ENCODE assay signal across 1 cellular context in the genomic region with DNA sequence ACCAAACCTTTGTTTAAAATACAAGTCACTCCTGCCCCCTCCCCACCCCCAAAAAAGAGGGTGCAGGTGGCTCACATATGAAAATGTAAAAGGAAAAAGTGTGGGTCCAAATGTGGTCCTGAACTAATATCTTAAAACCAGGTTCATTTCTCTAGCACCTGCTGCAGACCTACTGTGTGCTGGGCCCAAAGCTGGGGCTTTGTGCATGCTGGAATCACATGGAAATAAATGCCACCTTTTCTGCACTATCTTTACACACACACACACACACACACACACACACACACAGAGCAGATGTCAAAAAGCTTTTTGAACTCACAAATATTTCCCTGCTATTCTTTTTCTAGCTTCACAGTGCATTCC.
TF ChIP-seq lines count a peak whose summit lies in the region.

No MANE protein-coding gene starts in this region.

TF ChIP-seq in HepG2, 621 proteins besides CTCF, POLR2A, EP300 and RAD21 (continued from another document):
- TF ChIP-seq, protein P1, sequence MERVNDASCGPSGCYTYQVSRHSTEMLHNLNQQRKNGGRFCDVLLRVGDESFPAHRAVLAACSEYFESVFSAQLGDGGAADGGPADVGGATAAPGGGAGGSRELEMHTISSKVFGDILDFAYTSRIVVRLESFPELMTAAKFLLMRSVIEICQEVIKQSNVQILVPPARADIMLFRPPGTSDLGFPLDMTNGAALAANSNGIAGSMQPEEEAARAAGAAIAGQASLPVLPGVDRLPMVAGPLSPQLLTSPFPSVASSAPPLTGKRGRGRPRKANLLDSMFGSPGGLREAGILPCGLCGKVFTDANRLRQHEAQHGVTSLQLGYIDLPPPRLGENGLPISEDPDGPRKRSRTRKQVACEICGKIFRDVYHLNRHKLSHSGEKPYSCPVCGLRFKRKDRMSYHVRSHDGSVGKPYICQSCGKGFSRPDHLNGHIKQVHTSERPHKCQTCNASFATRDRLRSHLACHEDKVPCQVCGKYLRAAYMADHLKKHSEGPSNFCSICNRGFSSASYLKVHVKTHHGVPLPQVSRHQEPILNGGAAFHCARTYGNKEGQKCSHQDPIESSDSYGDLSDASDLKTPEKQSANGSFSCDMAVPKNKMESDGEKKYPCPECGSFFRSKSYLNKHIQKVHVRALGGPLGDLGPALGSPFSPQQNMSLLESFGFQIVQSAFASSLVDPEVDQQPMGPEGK (CRISPR knock-in tag; IDR thresholded peaks at IDR 0.05), result 0 out of 2 replicates have a peak, but pooled peaks have one; percentile 3
- no peak for TF ChIP-seq SP140L (CRISPR knock-in tag; IDR thresholded peaks at IDR 0.05; ENCODE audit: borderline replicate concordance)
- TF ChIP-seq ZNF264 (CRISPR knock-in tag; IDR thresholded peaks at IDR 0.05), result no peak
- no peak for TF ChIP-seq ZBTB7B (CRISPR knock-in tag; IDR thresholded peaks at IDR 0.05)
- peak; percentile 94 for TF ChIP-seq ZKSCAN1 (IDR thresholded peaks at IDR 0.05; ENCODE audit: low read length)
- TF ChIP-seq SP4 (CRISPR knock-in tag; IDR thresholded peaks at IDR 0.05), result no peak
- no peak for TF ChIP-seq NFE2 (CRISPR knock-in tag; IDR thresholded peaks at IDR 0.05)
- TF ChIP-seq ZBTB7A (CRISPR knock-in tag; IDR thresholded peaks at IDR 0.05), result 0 out of 2 replicates have a peak, but pooled peaks have one; percentile 0
- TF ChIP-seq SMYD3 (CRISPR knock-in tag; IDR thresholded peaks at IDR 0.05), result no peak
- no peak for TF ChIP-seq REL (CRISPR knock-in tag; conservative IDR thresholded peaks at IDR 0.05)
- TF ChIP-seq, protein P2, sequence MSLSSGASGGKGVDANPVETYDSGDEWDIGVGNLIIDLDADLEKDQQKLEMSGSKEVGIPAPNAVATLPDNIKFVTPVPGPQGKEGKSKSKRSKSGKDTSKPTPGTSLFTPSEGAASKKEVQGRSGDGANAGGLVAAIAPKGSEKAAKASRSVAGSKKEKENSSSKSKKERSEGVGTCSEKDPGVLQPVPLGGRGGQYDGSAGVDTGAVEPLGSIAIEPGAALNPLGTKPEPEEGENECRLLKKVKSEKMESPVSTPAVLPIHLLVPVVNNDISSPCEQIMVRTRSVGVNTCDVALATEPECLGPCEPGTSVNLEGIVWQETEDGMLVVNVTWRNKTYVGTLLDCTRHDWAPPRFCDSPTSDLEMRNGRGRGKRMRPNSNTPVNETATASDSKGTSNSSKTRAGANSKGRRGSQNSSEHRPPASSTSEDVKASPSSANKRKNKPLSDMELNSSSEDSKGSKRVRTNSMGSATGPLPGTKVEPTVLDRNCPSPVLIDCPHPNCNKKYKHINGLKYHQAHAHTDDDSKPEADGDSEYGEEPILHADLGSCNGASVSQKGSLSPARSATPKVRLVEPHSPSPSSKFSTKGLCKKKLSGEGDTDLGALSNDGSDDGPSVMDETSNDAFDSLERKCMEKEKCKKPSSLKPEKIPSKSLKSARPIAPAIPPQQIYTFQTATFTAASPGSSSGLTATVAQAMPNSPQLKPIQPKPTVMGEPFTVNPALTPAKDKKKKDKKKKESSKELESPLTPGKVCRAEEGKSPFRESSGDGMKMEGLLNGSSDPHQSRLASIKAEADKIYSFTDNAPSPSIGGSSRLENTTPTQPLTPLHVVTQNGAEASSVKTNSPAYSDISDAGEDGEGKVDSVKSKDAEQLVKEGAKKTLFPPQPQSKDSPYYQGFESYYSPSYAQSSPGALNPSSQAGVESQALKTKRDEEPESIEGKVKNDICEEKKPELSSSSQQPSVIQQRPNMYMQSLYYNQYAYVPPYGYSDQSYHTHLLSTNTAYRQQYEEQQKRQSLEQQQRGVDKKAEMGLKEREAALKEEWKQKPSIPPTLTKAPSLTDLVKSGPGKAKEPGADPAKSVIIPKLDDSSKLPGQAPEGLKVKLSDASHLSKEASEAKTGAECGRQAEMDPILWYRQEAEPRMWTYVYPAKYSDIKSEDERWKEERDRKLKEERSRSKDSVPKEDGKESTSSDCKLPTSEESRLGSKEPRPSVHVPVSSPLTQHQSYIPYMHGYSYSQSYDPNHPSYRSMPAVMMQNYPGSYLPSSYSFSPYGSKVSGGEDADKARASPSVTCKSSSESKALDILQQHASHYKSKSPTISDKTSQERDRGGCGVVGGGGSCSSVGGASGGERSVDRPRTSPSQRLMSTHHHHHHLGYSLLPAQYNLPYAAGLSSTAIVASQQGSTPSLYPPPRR (CRISPR knock-in tag; IDR thresholded peaks at IDR 0.05; ENCODE audit: borderline replicate concordance), result 0 out of 2 replicates have a peak, but pooled peaks have one; percentile 20
- no peak for TF ChIP-seq FOXJ3 (CRISPR knock-in tag; IDR thresholded peaks at IDR 0.05; ENCODE audit: borderline replicate concordance)
- TF ChIP-seq ZZZ3 (CRISPR knock-in tag; IDR thresholded peaks at IDR 0.05; ENCODE audit: borderline replicate concordance), result no peak
- no peak for TF ChIP-seq ZNF274 (CRISPR knock-in tag; IDR thresholded peaks at IDR 0.05)
